Comparison of ENCODE assay signal across 24 cellular contexts in the genomic region with DNA sequence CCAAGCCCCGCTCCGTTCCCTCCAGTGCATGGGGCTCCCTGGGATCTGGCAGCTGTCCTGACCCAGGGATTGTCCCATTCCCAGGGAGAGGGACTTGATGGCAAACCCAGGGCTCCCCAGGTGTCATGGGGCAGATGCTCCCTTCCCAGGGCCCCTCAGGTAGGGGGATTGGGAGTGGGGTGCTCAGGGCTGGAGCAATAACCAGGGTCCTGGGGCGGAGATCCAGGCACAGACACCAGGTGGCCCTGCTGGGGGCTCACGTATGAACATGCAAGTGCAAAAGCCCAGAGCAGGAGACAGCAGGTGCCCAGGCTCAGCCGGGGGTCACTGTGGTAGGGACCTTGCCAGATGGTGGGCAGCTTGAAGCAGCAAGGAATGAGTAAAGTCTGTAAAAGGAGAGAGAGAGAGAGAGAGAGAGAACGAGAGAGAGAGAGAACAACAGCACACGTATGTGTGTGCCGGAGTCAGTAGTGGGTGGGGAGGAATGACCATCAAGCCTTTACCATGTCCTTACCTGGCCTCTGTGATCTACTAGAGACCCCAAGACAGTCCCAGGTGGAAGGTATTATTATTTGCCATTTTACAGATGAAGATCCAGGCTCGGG. TPM values are rescaled to one million over a fixed set of nuclear protein-coding genes. Genes with fewer than 3 reads are reported as not detected.
"Had no signal": no experiment of that assay in that cellular context is flagged by ENCODE, and none has a peak within 500 bp of the region (broad histone marks: within the 10 kb centered on the region; RNA-seq: fewer than 3 reads in every experiment).

No MANE protein-coding gene starts in this region.

- H3K27me3 ChIP-seq: ascending aorta, colonic mucosa, thyroid gland had no signal

- DNase-seq: activated CD4-positive, alpha-beta T cell treated with anti-CD3 and anti-CD28 coated beads, Interleukin-2, amount 10 ng/mL, durations not matched to agents 24 days and 14 days; activated CD8-positive, alpha-beta T cell treated with anti-CD3 and anti-CD28 coated beads for 36 hours; activated naive CD4-positive, alpha-beta T cell treated with anti-CD3 and anti-CD28 coated beads, Interleukin-2, amount 50 U/mL, for 16 hours; activated T-cell treated with anti-CD3 and anti-CD28 coated beads, Interleukin-2, amount 50 U/mL, for 1 hour; colonic mucosa; erythroblast; foreskin melanocyte; glutamatergic neuron; hypothalamus; spleen; stimulated activated CD4-positive, alpha-beta T cell treated with anti-CD3 and anti-CD28 coated beads, Interleukin-4, amount 100 ng/mL, for 4 hours; stimulated activated naive B cell treated with anti-CD40 and anti-IgM and Interleukin-4, amounts not matched to agents 10 μg/mL and 1 μg/mL and 100 μg/mL, for 72 hours; T-helper 1 cell; T-helper 9 cell; thyroid gland had no signal

- H3K79me2 ChIP-seq: parathyroid adenoma had no signal

- H3K36me3 ChIP-seq: ascending aorta, colonic mucosa, neutrophil, spleen, thyroid gland had no signal

- H3K4me1 Mint-ChIP-seq: activated CD4-positive, alpha-beta T cell treated with anti-CD3 and anti-CD28 coated beads, Interleukin-2, amount 10 ng/mL, durations not matched to agents 24 days and 14 days; activated T-helper 17 cell treated with anti-CD3 and anti-CD28 coated beads, Interleukin-2, amount 50 U/mL, for 72 hours had no signal

- H3K9me3 Mint-ChIP-seq: activated CD4-positive, alpha-beta T cell treated with anti-CD3 and anti-CD28 coated beads, Interleukin-2, amount 10 ng/mL, durations not matched to agents 24 days and 14 days; activated CD8-positive, alpha-beta T cell treated with anti-CD3 and anti-CD28 coated beads for 36 hours; activated T-helper 17 cell treated with anti-CD3 and anti-CD28 coated beads, Interleukin-2, amount 50 U/mL, for 72 hours; central memory CD8-positive, alpha-beta T cell had no signal

- ATAC-seq: activated CD8-positive, alpha-beta T cell treated with anti-CD3 and anti-CD28 coated beads for 36 hours; activated T-helper 17 cell treated with anti-CD3 and anti-CD28 coated beads, Interleukin-2, amount 50 U/mL, for 72 hours; left lobe of liver; stimulated activated naive B cell treated with anti-CD40 and anti-IgM and Interleukin-4, amounts not matched to agents 10 μg/mL and 1 μg/mL and 100 μg/mL, for 72 hours had no signal

- H2AFZ ChIP-seq: parathyroid adenoma had no signal

- H3K4me3 ChIP-seq: ascending aorta, colonic mucosa, spleen, thyroid gland had no signal

- H3K9me3 ChIP-seq: ascending aorta, colonic mucosa, neutrophil, spleen, thyroid gland had no signal

- H3K4me1 ChIP-seq: ascending aorta, colonic mucosa, parathyroid adenoma, thyroid gland had no signal

- H3K27ac Mint-ChIP-seq: activated CD4-positive, alpha-beta T cell treated with anti-CD3 and anti-CD28 coated beads, Interleukin-2, amount 10 ng/mL, durations not matched to agents 24 days and 14 days; activated CD8-positive, alpha-beta T cell treated with anti-CD3 and anti-CD28 coated beads for 36 hours; activated T-helper 17 cell treated with anti-CD3 and anti-CD28 coated beads, Interleukin-2, amount 50 U/mL, for 72 hours; stimulated activated naive B cell treated with anti-CD40 and anti-IgM and Interleukin-4, amounts not matched to agents 10 μg/mL and 1 μg/mL and 100 μg/mL, for 72 hours had no signal

- H3K27ac ChIP-seq: ascending aorta, colonic mucosa, neutrophil, parathyroid adenoma, spleen, thyroid gland had no signal

- H3K36me3 Mint-ChIP-seq: stimulated activated naive B cell treated with anti-CD40 and anti-IgM and Interleukin-4, amounts not matched to agents 10 μg/mL and 1 μg/mL and 100 μg/mL, for 72 hours had no signal

- H3K4me3 Mint-ChIP-seq: activated CD4-positive, alpha-beta T cell treated with anti-CD3 and anti-CD28 coated beads, Interleukin-2, amount 10 ng/mL, durations not matched to agents 24 days and 14 days; activated CD8-positive, alpha-beta T cell treated with anti-CD3 and anti-CD28 coated beads for 36 hours; activated T-helper 17 cell treated with anti-CD3 and anti-CD28 coated beads, Interleukin-2, amount 50 U/mL, for 72 hours; central memory CD8-positive, alpha-beta T cell; stimulated activated naive B cell treated with anti-CD40 and anti-IgM and Interleukin-4, amounts not matched to agents 10 μg/mL and 1 μg/mL and 100 μg/mL, for 72 hours had no signal

RNA-seq across cellular contexts. Expression of gene MPPED1, which starts 19.3 kb away (rescaled TPM):
- total RNA-seq: activated CD4-positive, alpha-beta T cell treated with anti-CD3 and anti-CD28 coated beads, Interleukin-2, amount 10 ng/mL, durations not matched to agents 24 days and 14 days; activated CD8-positive, alpha-beta T cell treated with anti-CD3 and anti-CD28 coated beads for 36 hours; activated T-helper 17 cell treated with anti-CD3 and anti-CD28 coated beads, Interleukin-2, amount 50 U/mL, for 72 hours; ascending aorta; myocyte; renal cortical epithelial cell; subcutaneous adipose tissue; thyroid gland had no signal

RNA-seq across cellular contexts. Expression of gene SCUBE1, which starts 49.3 kb away (rescaled TPM):
- total RNA-seq: activated CD4-positive, alpha-beta T cell treated with anti-CD3 and anti-CD28 coated beads, Interleukin-2, amount 10 ng/mL, durations not matched to agents 24 days and 14 days; activated T-helper 17 cell treated with anti-CD3 and anti-CD28 coated beads, Interleukin-2, amount 50 U/mL, for 72 hours; myocyte had no signal
